Comparison of ENCODE assay signal across 29 cellular contexts in genomic region chr16:85636234-85636812, GRCh38.
"Had no signal": no experiment of that assay in that cellular context is flagged by ENCODE, and none has a peak within 500 bp of the region (broad histone marks: within the 10 kb centered on the region; RNA-seq: fewer than 3 reads in every experiment).

No MANE protein-coding gene starts in this region.

- H3K27ac Mint-ChIP-seq: activated naive CD4-positive, alpha-beta T cell treated with anti-CD3 and anti-CD28 coated beads, Interleukin-2, amount 10 ng/mL, durations not matched to agents 7 days and 5 days; activated naive CD8-positive, alpha-beta T cell treated with anti-CD3 and anti-CD28 coated beads, Interleukin-2, amount 10 ng/mL, durations not matched to agents 7 days and 5 days; endodermal cell; naive B cell; nephron progenitor cell; progenitor cell of endocrine pancreas; stimulated activated naive B cell treated with anti-CD40 and anti-IgM and Interleukin-4, amounts not matched to agents 10 μg/mL and 1 μg/mL and 100 μg/mL, for 72 hours; T-helper 1 cell treated with Interleukin-12 subunit alpha and Interleukin-12 subunit beta and Interleukin-4 antibody, amounts not matched to agents 30 μg/mL and 1 μg/mL, for 36 hours had no signal

- H3K36me3 Mint-ChIP-seq: activated naive CD4-positive, alpha-beta T cell treated with anti-CD3 and anti-CD28 coated beads, Interleukin-2, amount 10 ng/mL, durations not matched to agents 7 days and 5 days; activated naive CD8-positive, alpha-beta T cell treated with anti-CD3 and anti-CD28 coated beads, Interleukin-2, amount 10 ng/mL, durations not matched to agents 7 days and 5 days; naive B cell had no signal

- H3K9me3 Mint-ChIP-seq: activated naive CD4-positive, alpha-beta T cell treated with anti-CD3 and anti-CD28 coated beads, Interleukin-2, amount 10 ng/mL, durations not matched to agents 7 days and 5 days; activated naive CD8-positive, alpha-beta T cell treated with anti-CD3 and anti-CD28 coated beads, Interleukin-2, amount 10 ng/mL, durations not matched to agents 7 days and 5 days; endodermal cell; naive B cell; nephron progenitor cell; stimulated activated naive B cell treated with anti-CD40 and anti-IgM and Interleukin-4, amounts not matched to agents 10 μg/mL and 1 μg/mL and 100 μg/mL, for 72 hours; T-helper 1 cell treated with Interleukin-12 subunit alpha and Interleukin-12 subunit beta and Interleukin-4 antibody, amounts not matched to agents 30 μg/mL and 1 μg/mL, for 36 hours had no signal

- H3K27me3 Mint-ChIP-seq: activated naive CD4-positive, alpha-beta T cell treated with anti-CD3 and anti-CD28 coated beads, Interleukin-2, amount 10 ng/mL, durations not matched to agents 7 days and 5 days; activated naive CD8-positive, alpha-beta T cell treated with anti-CD3 and anti-CD28 coated beads, Interleukin-2, amount 10 ng/mL, durations not matched to agents 7 days and 5 days; naive B cell; progenitor cell of endocrine pancreas; stimulated activated naive B cell treated with anti-CD40 and anti-IgM and Interleukin-4, amounts not matched to agents 10 μg/mL and 1 μg/mL and 100 μg/mL, for 72 hours had no signal

- H3K4me1 Mint-ChIP-seq: activated naive CD4-positive, alpha-beta T cell treated with anti-CD3 and anti-CD28 coated beads, Interleukin-2, amount 10 ng/mL, durations not matched to agents 7 days and 5 days; activated naive CD8-positive, alpha-beta T cell treated with anti-CD3 and anti-CD28 coated beads, Interleukin-2, amount 10 ng/mL, durations not matched to agents 7 days and 5 days; endodermal cell had no signal

- H3K4me3 Mint-ChIP-seq: activated naive CD4-positive, alpha-beta T cell treated with anti-CD3 and anti-CD28 coated beads, Interleukin-2, amount 10 ng/mL, durations not matched to agents 7 days and 5 days; activated naive CD8-positive, alpha-beta T cell treated with anti-CD3 and anti-CD28 coated beads, Interleukin-2, amount 10 ng/mL, durations not matched to agents 7 days and 5 days; endodermal cell; naive B cell; nephron progenitor cell; stimulated activated naive B cell treated with anti-CD40 and anti-IgM and Interleukin-4, amounts not matched to agents 10 μg/mL and 1 μg/mL and 100 μg/mL, for 72 hours; T-helper 1 cell treated with Interleukin-12 subunit alpha and Interleukin-12 subunit beta and Interleukin-4 antibody, amounts not matched to agents 30 μg/mL and 1 μg/mL, for 36 hours had no signal

- H3K27ac ChIP-seq: esophagus muscularis mucosa, foreskin keratinocyte, heart right ventricle, left lung, lower lobe of right lung, ovary, suprapubic skin, tibial artery, WERI-Rb-1 had no signal

- DNase-seq: activated CD4-positive, alpha-beta T cell treated with anti-CD3 and anti-CD28 coated beads for 48 hours; activated CD4-positive, alpha-beta T cell treated with anti-CD3 and anti-CD28 coated beads, Interleukin-2, amount 50 U/mL, for 48 hours; activated CD8-positive, alpha-beta memory T cell treated with anti-CD3 and anti-CD28 coated beads for 24 hours; activated gamma-delta T cell; activated naive CD4-positive, alpha-beta T cell treated with anti-CD3 and anti-CD28 coated beads, Interleukin-2, amount 10 ng/mL, durations not matched to agents 7 days and 5 days; activated naive CD8-positive, alpha-beta T cell treated with anti-CD3 and anti-CD28 coated beads, Interleukin-2, amount 10 ng/mL, durations not matched to agents 7 days and 5 days; activated T-cell treated with anti-CD3 and anti-CD28 coated beads, Interleukin-2, amount 50 U/mL, for 1 hour; amniotic stem cell; central memory CD4-positive, alpha-beta T cell; endodermal cell; heart right ventricle; kidney glomerular epithelial cell; lower lobe of right lung; naive B cell; nephron progenitor cell; ovary; stimulated activated CD4-positive, alpha-beta T cell treated with anti-CD3 and anti-CD28 coated beads, Interleukin-15, amount 100 ng/mL, for 24 hours; stimulated activated CD4-positive, alpha-beta T cell treated with anti-CD3 and anti-CD28 coated beads, Interleukin-2, amount 100 ng/mL, for 24 hours; stimulated activated naive B cell treated with anti-CD40 and anti-IgM and Interleukin-4, amounts not matched to agents 10 μg/mL and 1 μg/mL and 100 μg/mL, for 72 hours; SW 1271; T-helper 9 cell; tibial artery; WERI-Rb-1 had no signal
